ENCODE assay signal across 8 cellular contexts in the genomic region with DNA sequence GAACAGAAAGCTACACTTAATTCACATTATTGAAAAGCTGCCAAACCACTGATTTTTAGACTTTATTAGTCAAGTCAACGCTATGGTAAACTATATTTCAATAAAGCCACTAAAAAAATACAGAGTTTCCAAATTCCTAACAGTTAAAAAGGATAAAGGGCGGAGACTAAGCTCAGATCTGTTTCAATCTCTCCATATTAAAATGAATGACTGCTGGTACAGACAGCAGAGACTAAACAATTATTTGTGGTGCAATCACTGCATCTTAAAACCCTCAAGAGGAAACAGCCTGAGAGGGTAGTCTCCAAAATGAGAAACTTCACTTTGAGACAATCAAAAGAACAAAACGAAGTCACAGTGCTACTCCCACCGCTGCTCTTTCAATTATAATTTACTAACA. TPM values are rescaled to one million over a fixed set of nuclear protein-coding genes. Genes with fewer than 3 reads are reported as not detected.
DNase-seq lines count a peak whose midpoint lies in the region; ATAC-seq and TF ChIP-seq lines count a peak whose summit lies in the region.

No MANE protein-coding gene starts in this region.

- ATAC-seq in left lung (no peak), GM18498 (IDR thresholded peaks at IDR 0.05; ENCODE audit: unreplicated experiment) (no peak)

- no peaks in the 10 kb centered on the region for H3K27me3 Mint-ChIP-seq in activated naive CD4-positive, alpha-beta T cell treated with anti-CD3 and anti-CD28 coated beads for 36 hours (ENCODE audit: low read depth)

- H3K4me1 Mint-ChIP-seq in activated naive CD4-positive, alpha-beta T cell treated with anti-CD3 and anti-CD28 coated beads for 36 hours (ENCODE audit: low read depth) = peaks cover 43% of the 10 kb centered on the region

- intact Hi-C loops in activated naive CD4-positive, alpha-beta T cell treated with anti-CD3 and anti-CD28 coated beads for 36 hours (cut with micrococcal nuclease) = loop anchor here (1.0 to 5.0 kb wide), 3 partner anchors 10 to 348 kb away; no protein-coding TSS in a partner anchor
- intact Hi-C loops in left lung (cut with DNase I) = no loop called here

- H3K27ac ChIP-seq in left lung = peak overlapping the region; percentile 97 to 99
- peak overlapping the region; percentile 76 to 98 (median 96) for H3K27ac ChIP-seq in tibial nerve

- H3K4me3 ChIP-seq in adipocyte (ENCODE audit: low read length) (peak overlapping the region; percentile 99), left lung (peak overlapping the region; percentile 79 to 93), tibial nerve (peak overlapping the region; percentile 76 to 89 (median 86))

- peak overlapping the region; percentile 86 for H3K4me3 Mint-ChIP-seq in activated naive CD4-positive, alpha-beta T cell treated with anti-CD3 and anti-CD28 coated beads for 36 hours

- H3K9me3 Mint-ChIP-seq in activated naive CD4-positive, alpha-beta T cell treated with anti-CD3 and anti-CD28 coated beads for 36 hours = no peaks in the 10 kb centered on the region

- CTCF ChIA-PET in activated naive CD4-positive, alpha-beta T cell treated with anti-CD3 and anti-CD28 coated beads for 36 hours (lab: Charles Lee) = interaction anchor here (0.7 to 1.7 kb wide), 4 partner anchors 16 to 307 kb away, joined by 3 to 7 read pairs (median 4); no protein-coding TSS in a partner anchor

- peak overlapping the region; percentile 99 for H3K9ac ChIP-seq in adipocyte (ENCODE audit: low read length)

- peak overlapping the region; percentile 84 for H3K27ac Mint-ChIP-seq in activated naive CD4-positive, alpha-beta T cell treated with anti-CD3 and anti-CD28 coated beads for 36 hours

- H3K27me3 ChIP-seq in adipocyte (replicated peaks; ENCODE audit: control insufficient read depth, insufficient read depth, low read length) (no peaks in the 10 kb centered on the region), left lung (no peaks in the 10 kb centered on the region), tibial nerve (no peaks in the 10 kb centered on the region)

- DNase-seq in activated naive CD4-positive, alpha-beta T cell treated with anti-CD3 and anti-CD28 coated beads for 36 hours = no peak
- DNase-seq in activated naive CD4-positive, alpha-beta T cell (lab: John Stamatoyannopoulos, UW) = no peak
- DNase-seq in adipocyte (ENCODE audit: low read depth) (peak; percentile 73), left lung (no peak), tibial nerve (ENCODE audit: low spot score in 2 of 2) (no peak), SHP77 (lab: John Stamatoyannopoulos, UW) (no peak)
- DNase-seq in stimulated activated CD4-positive, alpha-beta T cell treated with anti-CD3 and anti-CD28 coated beads, Interleukin-1b, Interleukin-23, amount 100 ng/mL, for 48 hours = no peak

- TF ChIP-seq POLR2A in tibial nerve (IDR thresholded peaks at IDR 0.05) = no peak

- H3K36me3 ChIP-seq in adipocyte (ENCODE audit: control insufficient read depth, insufficient read depth, low read length, severe bottlenecking) = no peaks in the 10 kb centered on the region
- H3K36me3 ChIP-seq in left lung = no peaks in the 10 kb centered on the region
- no peaks in the 10 kb centered on the region for H3K36me3 ChIP-seq in tibial nerve

- peaks cover 4% of the 10 kb centered on the region for H3K36me3 Mint-ChIP-seq in activated naive CD4-positive, alpha-beta T cell treated with anti-CD3 and anti-CD28 coated beads for 36 hours (ENCODE audit: low read depth)

- H3K4me1 ChIP-seq in adipocyte (ENCODE audit: control insufficient read depth, insufficient read depth, low read length) (peaks cover 46% of the 10 kb centered on the region), left lung (peaks cover 25 to 59% of the 10 kb centered on the region in 2 donors), tibial nerve (peaks cover 4 to 54% (median 25%) of the 10 kb centered on the region in 4 donors)

- H3K9me3 ChIP-seq in adipocyte (ENCODE audit: control insufficient read depth, low read length) = no peaks in the 10 kb centered on the region
- H3K9me3 ChIP-seq in left lung = no peaks in the 10 kb centered on the region
- H3K9me3 ChIP-seq in tibial nerve = no peaks in the 10 kb centered on the region

- TF ChIP-seq CTCF in left lung (IDR thresholded peaks at IDR 0.05) (no peak), tibial nerve (IDR thresholded peaks at IDR 0.05) (no peak)

- TF ChIP-seq EP300 in tibial nerve (IDR thresholded peaks at IDR 0.05) = no peak

- WGBS in tibial nerve, 2 donors = 4 to 6% methylated on average over 4 of the region's 4 CpGs

RNA-seq across cellular contexts. Expression of gene UBP1, which starts 1.3 kb away (rescaled TPM):
- total RNA-seq in activated naive CD4-positive, alpha-beta T cell treated with anti-CD3 and anti-CD28 coated beads for 36 hours = 10 to 100 TPM; 42.8 to 44.0 TPM
- 10 to 100 TPM; 60.9 to 66.4 TPM for total RNA-seq in left lung
- 10 to 100 TPM; 51.4 to 71.4 (median 53.9) TPM for total RNA-seq in tibial nerve
